In the genomic region with DNA sequence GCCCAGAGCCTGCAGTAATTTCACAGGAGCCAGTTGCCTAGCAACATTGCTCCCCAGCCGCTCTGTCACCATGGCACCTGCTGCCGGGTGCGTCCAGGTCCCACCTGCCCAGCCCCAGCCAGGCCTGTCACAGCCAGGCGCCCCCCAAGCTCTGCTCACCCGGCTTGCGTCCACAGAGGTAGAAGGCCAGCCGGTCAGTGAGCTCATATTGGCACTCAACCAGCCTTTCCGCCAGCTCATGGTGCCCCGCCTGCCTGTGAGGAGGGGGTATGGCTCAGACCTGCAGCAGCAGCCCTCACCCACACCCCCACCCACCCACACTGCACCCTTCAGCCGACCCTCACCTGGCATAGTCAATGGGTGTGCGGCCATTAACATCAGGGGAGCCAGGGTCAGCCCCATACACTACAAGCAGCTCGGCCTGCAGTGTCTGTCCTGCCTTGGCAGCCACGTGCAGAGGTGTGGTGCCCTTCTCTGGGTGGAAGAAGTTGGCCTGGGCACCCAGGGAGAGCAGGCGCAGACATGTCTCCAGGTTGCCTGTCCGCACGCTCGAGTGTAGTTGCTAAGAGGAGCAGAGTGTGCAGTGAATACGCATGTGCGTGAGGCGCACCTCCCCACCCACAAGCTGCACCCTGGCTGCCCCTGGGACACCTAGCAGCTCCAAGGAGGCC, we compare ENCODE assay signal across 10 cellular contexts. TPM values are rescaled to one million over a fixed set of nuclear protein-coding genes. Genes with fewer than 3 reads are reported as not detected.
DNase-seq lines count a peak whose midpoint lies in the region; ATAC-seq lines count a peak whose summit lies in the region.
"Had no signal": no experiment of that assay in that cellular context is flagged by ENCODE, and none has a peak within 500 bp of the region (broad histone marks: within the 10 kb centered on the region; RNA-seq: fewer than 3 reads in every experiment).

No MANE protein-coding gene starts in this region.

- H3K36me3 Mint-ChIP-seq in activated naive CD8-positive, alpha-beta T cell, result peaks cover 3% of the 10 kb centered on the region
- peaks cover 40% of the 10 kb centered on the region for H3K36me3 Mint-ChIP-seq in activated naive CD8-positive, alpha-beta T cell treated with anti-CD3 and anti-CD28 coated beads for 36 hours
- H3K36me3 Mint-ChIP-seq in T-helper 2 cell treated with Interferon-gamma antibody and Interleukin-4, amounts not matched to agents 5 μg/mL and 100 μg/mL, for 36 hours (ENCODE audit: low read depth), result peaks cover 35% of the 10 kb centered on the region

- H3K9me3 Mint-ChIP-seq in activated naive CD8-positive, alpha-beta T cell (ENCODE audit: low read depth), result no peaks in the 10 kb centered on the region
- H3K9me3 Mint-ChIP-seq in activated naive CD8-positive, alpha-beta T cell treated with anti-CD3 and anti-CD28 coated beads for 36 hours, result no peaks in the 10 kb centered on the region
- no peaks in the 10 kb centered on the region for H3K9me3 Mint-ChIP-seq in T-helper 2 cell treated with Interferon-gamma antibody and Interleukin-4, amounts not matched to agents 5 μg/mL and 100 μg/mL, for 36 hours

- peak overlapping the region; percentile 99 for H3K27ac ChIP-seq in substantia nigra (ENCODE audit: low read depth, low read length, poor library complexity, severe bottlenecking)

- H3K4me3 Mint-ChIP-seq in activated naive CD8-positive, alpha-beta T cell, result no peak overlapping the region
- no peak overlapping the region for H3K4me3 Mint-ChIP-seq in activated naive CD8-positive, alpha-beta T cell treated with anti-CD3 and anti-CD28 coated beads for 36 hours
- no peak overlapping the region for H3K4me3 Mint-ChIP-seq in T-helper 2 cell treated with Interferon-gamma antibody and Interleukin-4, amounts not matched to agents 5 μg/mL and 100 μg/mL, for 36 hours
- H3K4me3 Mint-ChIP-seq: activated CD4-positive, alpha-beta T cell treated with anti-CD3 and anti-CD28 coated beads for 36 hours had no signal

- DNase-seq in activated naive CD8-positive, alpha-beta T cell treated with anti-CD3 and anti-CD28 coated beads for 36 hours, result no peak
- peak; percentile 54 for DNase-seq in cerebellar cortex (ENCODE audit: low spot score)
- peak in 2 of 49 donors; percentile 29 to 80 for DNase-seq in substantia nigra (lab: John Stamatoyannopoulos, UW)
- no peak for DNase-seq in T-helper 2 cell treated with Interferon-gamma antibody and Interleukin-4, amounts not matched to agents 5 μg/mL and 100 μg/mL, for 36 hours (ENCODE audit: low spot score)
- DNase-seq: activated CD4-positive, alpha-beta T cell treated with anti-CD3 and anti-CD28 coated beads for 36 hours; activated gamma-delta T cell treated with Interleukin-2 at 50 U/mL for 16 hours; central memory CD4-positive, alpha-beta T cell; trophoblast cell had no signal

- no peak for ATAC-seq in HG03565 (IDR thresholded peaks at IDR 0.05; ENCODE audit: unreplicated experiment)
- ATAC-seq: activated CD4-positive, alpha-beta T cell treated with anti-CD3 and anti-CD28 coated beads for 36 hours had no signal

- H3K27ac Mint-ChIP-seq in activated naive CD8-positive, alpha-beta T cell, result peak overlapping the region; percentile 58
- H3K27ac Mint-ChIP-seq in activated naive CD8-positive, alpha-beta T cell treated with anti-CD3 and anti-CD28 coated beads for 36 hours, result no peak overlapping the region
- H3K27ac Mint-ChIP-seq in T-helper 2 cell treated with Interferon-gamma antibody and Interleukin-4, amounts not matched to agents 5 μg/mL and 100 μg/mL, for 36 hours, result no peak overlapping the region

- H3K4me1 Mint-ChIP-seq in activated naive CD8-positive, alpha-beta T cell (ENCODE audit: low read depth), result peaks cover 33% of the 10 kb centered on the region
- H3K4me1 Mint-ChIP-seq in activated naive CD8-positive, alpha-beta T cell treated with anti-CD3 and anti-CD28 coated beads for 36 hours, result peaks cover 33% of the 10 kb centered on the region
- peaks cover 30% of the 10 kb centered on the region for H3K4me1 Mint-ChIP-seq in T-helper 2 cell treated with Interferon-gamma antibody and Interleukin-4, amounts not matched to agents 5 μg/mL and 100 μg/mL, for 36 hours (ENCODE audit: low read depth)

- no peaks in the 10 kb centered on the region for H3K27me3 Mint-ChIP-seq in activated naive CD8-positive, alpha-beta T cell
- no peaks in the 10 kb centered on the region for H3K27me3 Mint-ChIP-seq in activated naive CD8-positive, alpha-beta T cell treated with anti-CD3 and anti-CD28 coated beads for 36 hours
- H3K27me3 Mint-ChIP-seq in T-helper 2 cell treated with Interferon-gamma antibody and Interleukin-4, amounts not matched to agents 5 μg/mL and 100 μg/mL, for 36 hours (ENCODE audit: low read depth), result no peaks in the 10 kb centered on the region
- H3K27me3 Mint-ChIP-seq: activated CD4-positive, alpha-beta T cell treated with anti-CD3 and anti-CD28 coated beads for 36 hours had no signal

RNA-seq across cellular contexts. Expression of a gene that starts 7.7 kb away (rescaled TPM):
- total RNA-seq in activated naive CD8-positive, alpha-beta T cell treated with anti-CD3 and anti-CD28 coated beads for 36 hours, result 10 to 100 TPM; 63.5 to 63.7 TPM

RNA-seq across cellular contexts. Expression of a gene that starts 11.2 kb away (rescaled TPM):
- 10 to 100 TPM; 17.9 to 20.8 TPM for total RNA-seq in activated naive CD8-positive, alpha-beta T cell treated with anti-CD3 and anti-CD28 coated beads for 36 hours

RNA-seq across cellular contexts. Expression of a gene that starts 13.2 kb away (rescaled TPM):
- 10 to 100 TPM; 31.2 to 35.3 TPM for total RNA-seq in activated naive CD8-positive, alpha-beta T cell treated with anti-CD3 and anti-CD28 coated beads for 36 hours

RNA-seq across cellular contexts. Expression of a gene that starts 14.9 kb away (rescaled TPM):
- 1 to 10 TPM; 8.6 to 8.8 TPM for total RNA-seq in activated naive CD8-positive, alpha-beta T cell treated with anti-CD3 and anti-CD28 coated beads for 36 hours

RNA-seq across cellular contexts. Expression of a gene that starts 41.0 kb away (rescaled TPM):
- total RNA-seq in activated naive CD8-positive, alpha-beta T cell treated with anti-CD3 and anti-CD28 coated beads for 36 hours, result 1 to 10 TPM; 8.9 to 9.4 TPM
